Comparison of ENCODE assay signal across 7 cellular contexts in the genomic region with DNA sequence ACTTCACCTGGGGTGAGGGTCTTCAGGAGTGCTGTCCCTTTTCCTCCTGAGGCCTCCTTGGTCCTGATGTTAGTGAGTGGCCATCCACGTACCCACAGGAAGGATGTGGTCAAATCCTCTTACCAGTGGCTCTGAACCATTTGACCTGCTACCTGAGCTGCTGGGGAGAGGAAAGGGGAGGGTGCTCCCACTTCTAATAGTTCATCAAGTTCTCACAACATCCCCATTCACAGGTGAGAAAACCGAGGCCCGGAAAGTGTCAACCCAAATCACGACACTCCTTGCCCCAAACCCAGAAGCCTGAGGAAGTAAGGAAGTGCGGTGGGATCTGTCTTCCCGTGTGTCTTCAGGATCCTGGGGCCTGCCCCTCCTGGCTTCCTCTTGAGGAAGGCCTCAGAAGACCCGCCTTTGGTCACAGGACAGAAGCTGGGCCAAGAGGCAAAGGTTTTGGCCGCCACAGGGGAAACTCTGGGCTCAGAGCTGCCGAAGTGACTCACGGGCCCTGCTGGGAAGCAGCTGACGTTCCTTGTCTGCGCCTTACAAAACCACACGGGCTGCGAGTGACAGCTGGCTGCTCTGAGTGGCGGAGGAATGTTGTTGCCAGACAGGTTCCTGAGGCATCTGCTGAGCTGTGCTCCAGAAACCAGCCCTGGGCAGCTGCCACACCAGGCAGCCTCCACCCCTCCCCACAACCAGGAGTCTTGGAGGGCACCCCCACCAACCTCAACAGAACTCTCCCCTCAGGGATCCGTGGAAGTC. TPM values are rescaled to one million over a fixed set of nuclear protein-coding genes. Genes with fewer than 3 reads are reported as not detected.
DNase-seq lines count a peak whose midpoint lies in the region; ATAC-seq, FAIRE-seq and TF ChIP-seq lines count a peak whose summit lies in the region.

No MANE protein-coding gene starts in this region.

- no peak for TF ChIP-seq CTCF in RWPE1 (conservative IDR thresholded peaks at IDR 0.05; ENCODE audit: low read depth)
- TF ChIP-seq CTCF in brain microvascular endothelial cell (IDR thresholded peaks at IDR 0.05; ENCODE audit: low read depth, low read length, missing control alignments) = no peak

- H3K4me3 Mint-ChIP-seq in immature natural killer cell = peak overlapping the region; percentile 38 to 77 (median 70)

- in situ Hi-C loops in brain microvascular endothelial cell (cut with HindIII; ENCODE audit: low pct_ligation_motif_present, low sequenced_read_pairs) = no loop called here

- H3K27ac Mint-ChIP-seq in immature natural killer cell = peak overlapping the region; percentile 77 to 88 (median 82)

- POLR2A ChIA-PET in RWPE1 (lab: Yijun Ruan, JAX; ENCODE audit: low non-redundant PET) = no interaction called here

- H3K27me3 Mint-ChIP-seq in immature natural killer cell (ENCODE audit: low read depth in 3 of 3) = peaks cover 0 to 7% (median 1%) of the 10 kb centered on the region in 3 donors

- no peak for FAIRE-seq in small intestine (lab: Jason Lieb, UNC)

- DNase-seq in GM04504 (ENCODE audit: low read depth) (peak; percentile 86), RWPE1 (ENCODE audit: low spot score) (peak; percentile 93), brain microvascular endothelial cell (peak; percentile 92), immature natural killer cell (peak; percentile 59 to 62 (median 61)), small intestine (peak; percentile 84)

- H3K27ac ChIP-seq in RWPE1 = peak overlapping the region; percentile 91
- peak overlapping the region; percentile 23 for H3K27ac ChIP-seq in brain microvascular endothelial cell
- H3K27ac ChIP-seq in small intestine (ENCODE audit: low read depth in 1 of 2, low read length in 1 of 2) = peak overlapping the region; percentile 38 to 59

- CTCF ChIA-PET in RWPE1 (lab: Yijun Ruan, JAX) = interaction anchor here (0.7 to 1.1 kb wide), 2 partner anchors 21 to 59 kb away, joined by 3 to 6 read pairs; no protein-coding TSS in a partner anchor

- WGBS in small intestine, 3 donors = 11 to 28% (median 11%) methylated on average over 16 of the region's 16 CpGs

- peaks cover 5 to 6% of the 10 kb centered on the region in 2 donors for H3K4me1 ChIP-seq in small intestine (ENCODE audit: control insufficient read depth in 2 of 2, insufficient read depth in 1 of 2, low read depth in 1 of 2, low read length in 1 of 2)

- H3K27me3 ChIP-seq in brain microvascular endothelial cell (replicated peaks) (no peaks in the 10 kb centered on the region), small intestine (ENCODE audit: control insufficient read depth in 2 of 2, insufficient read depth in 2 of 2, low read length in 2 of 2) (no peaks in the 10 kb centered on the region)

- ATAC-seq in HG03196 (IDR thresholded peaks at IDR 0.05; ENCODE audit: unreplicated experiment) = peak; percentile 44
- no peak for ATAC-seq in GM21526 (IDR thresholded peaks at IDR 0.05; ENCODE audit: low FRiP score, unreplicated experiment)

- no peaks in the 10 kb centered on the region for H3K36me3 Mint-ChIP-seq in immature natural killer cell

- H3K9me3 ChIP-seq in small intestine (ENCODE audit: control insufficient read depth, low read depth) = no peaks in the 10 kb centered on the region

- peaks cover 34 to 35% of the 10 kb centered on the region in 2 donors for H3K4me1 Mint-ChIP-seq in immature natural killer cell

- H3K4me3 ChIP-seq in brain microvascular endothelial cell (ENCODE audit: low read depth, low read length) (no peak overlapping the region), small intestine (ENCODE audit: low read depth in 1 of 2, low read length in 2 of 2) (no peak overlapping the region)

- H3K9me3 Mint-ChIP-seq in immature natural killer cell = no peaks in the 10 kb centered on the region

- H3K36me3 ChIP-seq in brain microvascular endothelial cell (replicated peaks) (no peaks in the 10 kb centered on the region), small intestine (ENCODE audit: control insufficient read depth in 2 of 2, insufficient read depth in 2 of 2, low read length in 2 of 2) (no peaks in the 10 kb centered on the region)

RNA-seq across cellular contexts. Expression of gene KIFC3, which starts 13.9 kb away (rescaled TPM):
- 10 to 100 TPM in 2 of 3 donors, 1 to 10 TPM in 1; 5.1 to 13.6 (median 12.2) TPM for polyA plus RNA-seq in immature natural killer cell
- polyA plus RNA-seq in small intestine = 100 to 1,000 TPM in 2 of 3 donors, 10 to 100 TPM in 1; 12.8 to 237 (median 173) TPM

Comparison
In these comparisons a context has a peak if more than half of its experiments do, and no peak if none do; other contexts are left out.
1. H3K27ac ChIP-seq: peak in every context shown above with its lines; median percentile 91 in RWPE1; 48 in small intestine; 23 in brain microvascular endothelial cell.